In genomic region chr10:116427671-116428070, GRCh38 we compare ENCODE assay signal across 18 cellular contexts. TPM values are rescaled to one million over a fixed set of nuclear protein-coding genes. Genes with fewer than 3 reads are reported as not detected.
A peak's percentile ranks its signal among the peaks of the same experiment; 100 is the strongest.
DNase-seq lines count a peak whose midpoint lies in the region; ATAC-seq and TF ChIP-seq lines count a peak whose summit lies in the region.
"Had no signal": no experiment of that assay in that cellular context is flagged by ENCODE, and none has a peak within 500 bp of the region (broad histone marks: within the 10 kb centered on the region; RNA-seq: fewer than 3 reads in every experiment).

PNLIPRP3 (plus strand) TSS chr10:116427847; CDS start chr10:116428013, 166 bp downstream.

- no peak for TF ChIP-seq EP300 in suprapubic skin (IDR thresholded peaks at IDR 0.05)

- no peak for ATAC-seq in GM21390 (IDR thresholded peaks at IDR 0.05; ENCODE audit: unreplicated experiment)
- no peak for ATAC-seq in HG03442 (IDR thresholded peaks at IDR 0.05; ENCODE audit: unreplicated experiment)
- no peak for ATAC-seq in GM18873 (IDR thresholded peaks at IDR 0.05; ENCODE audit: low FRiP score, unreplicated experiment)
- ATAC-seq: K562 had no signal

- TF ChIP-seq POLR2A in lower leg skin (IDR thresholded peaks at IDR 0.05) (no peak), suprapubic skin (IDR thresholded peaks at IDR 0.05) (no peak)

- DNase-seq in SK-MEL-5 (ENCODE audit: low read depth, low spot score): no peak
- peak; percentile 84 for DNase-seq in epithelial cell of esophagus (ENCODE audit: low read depth)
- DNase-seq in lower leg skin (ENCODE audit: low spot score in 2 of 2): no peak
- DNase-seq in suprapubic skin (ENCODE audit: low spot score in 2 of 2): no peak
- DNase-seq: ACHN; Caco-2; CD4-positive, alpha-beta T cell; GM23248; IMR-90 had no signal

- H3K4me3 ChIP-seq in epithelial cell of esophagus (ENCODE audit: low read length): peak within 1 kb of the TSS; percentile 54
- no peak within 1 kb of the TSS for H3K4me3 ChIP-seq in lower leg skin (ENCODE audit: low read depth, poor library complexity, severe bottlenecking)
- peak within 1 kb of the TSS; percentile 32 for H3K4me3 ChIP-seq in suprapubic skin
- H3K4me3 ChIP-seq: GM23248, HAP-1, K562 had no signal

- peaks cover 8% of the 10 kb centered on the region for H3K4me1 ChIP-seq in suprapubic skin
- H3K4me1 ChIP-seq: Caco-2, HAP-1 had no signal

- no peaks in the 10 kb centered on the region for H3K36me3 ChIP-seq in suprapubic skin
- H3K36me3 ChIP-seq: HAP-1 had no signal

- intact Hi-C loops in lower leg skin (cut with DNase I; ENCODE audit: low total_unique reads): no loop called here

- H3K27ac ChIP-seq in suprapubic skin: peak within 1 kb of the TSS; percentile 91
- H3K27ac ChIP-seq: C4-2B, GM23248 had no signal

- TF ChIP-seq CTCF in epithelial cell of esophagus (IDR thresholded peaks at IDR 0.05; ENCODE audit: insufficient read depth, low read depth, low read length, missing control alignments) (no peak), lower leg skin (IDR thresholded peaks at IDR 0.05) (no peak), suprapubic skin (IDR thresholded peaks at IDR 0.05) (no peak)

- H3K9me3 ChIP-seq in suprapubic skin: no peaks in the 10 kb centered on the region
- H3K9me3 ChIP-seq: Caco-2, HAP-1 had no signal

- in situ Hi-C loops in SK-MEL-5 (cut with HindIII; ENCODE audit: low pct_unique_long_range_greater_than_20kb, low sequenced_read_pairs): no loop called here

- H3K27me3 ChIP-seq in suprapubic skin: no peaks in the 10 kb centered on the region

- 44 to 54% methylated on average over 2 of the region's 2 CpGs for WGBS in lower leg skin, 2 donors
- WGBS in suprapubic skin: 45% methylated on average over 2 of the region's 2 CpGs

RNA-seq across cellular contexts. Expression of gene PNLIPRP3, which starts in this region (rescaled TPM):
- 13.1 and 13.6 TPM in 2 replicates for total RNA-seq in SK-MEL-5 (2014; rRNA removed; shearing (Covaris generic))
- 5.3 and 7.8 TPM in 2 replicates for polyA plus RNA-seq in SK-MEL-5 (2015; cell fraction: cytosol; rRNA removed)
- 15.7 and 26.2 TPM in 2 replicates for polyA plus RNA-seq in SK-MEL-5 (2015; cell fraction: nucleus; rRNA removed)
- total RNA-seq in lower leg skin: 10 to 100 TPM; 27.2 to 82.8 (median 45.7) TPM
- total RNA-seq in suprapubic skin: 10 to 100 TPM; 27.4 to 53.9 (median 48.8) TPM
- total RNA-seq: Caco-2; CD4-positive, alpha-beta T cell; GM23248; H4; HT-29; IMR-90; K562 had no signal
- polyA plus RNA-seq: BJ, GM23248, IMR-90, K562 had no signal
